In genomic region chr16:11876306-11876705, GRCh38 we compare ENCODE assay signal across 20 cellular contexts. TPM values are rescaled to one million over a fixed set of nuclear protein-coding genes. Genes with fewer than 3 reads are reported as not detected.
A peak's percentile ranks its signal among the peaks of the same experiment; 100 is the strongest.
DNase-seq lines count a peak whose midpoint lies in the region; ATAC-seq and TF ChIP-seq lines count a peak whose summit lies in the region.
"Had no signal": no experiment of that assay in that cellular context is flagged by ENCODE, and none has a peak within 500 bp of the region (broad histone marks: within the 10 kb centered on the region; RNA-seq: fewer than 3 reads in every experiment).

No MANE protein-coding gene starts in this region.

- H3K36me3 ChIP-seq in colonic mucosa = peaks cover 8% of the 10 kb centered on the region

- no peaks in the 10 kb centered on the region for H3K27me3 Mint-ChIP-seq in activated T-cell treated with anti-CD3 and anti-CD28 coated beads, Interleukin-2, amount 50 U/mL, for 72 hours (ENCODE audit: low read depth)
- no peaks in the 10 kb centered on the region for H3K27me3 Mint-ChIP-seq in stimulated activated naive CD8-positive, alpha-beta T cell treated with anti-CD3 and anti-CD28 coated beads, Interleukin-15, Interleukin-2, amounts not matched to agents 100 ng/mL and 50 ng/mL, for 24 hours

- H3K4me1 Mint-ChIP-seq in activated T-cell treated with anti-CD3 and anti-CD28 coated beads, Interleukin-2, amount 50 U/mL, for 72 hours (ENCODE audit: low read depth) = no peaks in the 10 kb centered on the region
- no peaks in the 10 kb centered on the region for H3K4me1 Mint-ChIP-seq in stimulated activated naive CD8-positive, alpha-beta T cell treated with anti-CD3 and anti-CD28 coated beads, Interleukin-15, Interleukin-2, amounts not matched to agents 100 ng/mL and 50 ng/mL, for 24 hours (ENCODE audit: low read depth)

- no peak overlapping the region for H3K27ac ChIP-seq in colonic mucosa
- H3K27ac ChIP-seq: A549, BLaER1, Peyer's patch had no signal

- H3K4me3 ChIP-seq in colonic mucosa = no peak overlapping the region
- H3K4me3 ChIP-seq: A549, BLaER1, Peyer's patch had no signal

- H3K9me3 Mint-ChIP-seq in activated T-cell treated with anti-CD3 and anti-CD28 coated beads, Interleukin-2, amount 50 U/mL, for 72 hours = no peaks in the 10 kb centered on the region
- no peaks in the 10 kb centered on the region for H3K9me3 Mint-ChIP-seq in stimulated activated naive CD8-positive, alpha-beta T cell treated with anti-CD3 and anti-CD28 coated beads, Interleukin-15, Interleukin-2, amounts not matched to agents 100 ng/mL and 50 ng/mL, for 24 hours
- H3K9me3 Mint-ChIP-seq: CD8-positive, alpha-beta T cell had no signal

- H3K27ac Mint-ChIP-seq in activated T-cell treated with anti-CD3 and anti-CD28 coated beads, Interleukin-2, amount 50 U/mL, for 72 hours = peak overlapping the region; percentile 50
- peak overlapping the region; percentile 45 for H3K27ac Mint-ChIP-seq in stimulated activated naive CD8-positive, alpha-beta T cell treated with anti-CD3 and anti-CD28 coated beads, Interleukin-15, Interleukin-2, amounts not matched to agents 100 ng/mL and 50 ng/mL, for 24 hours
- H3K27ac Mint-ChIP-seq: CD8-positive, alpha-beta T cell had no signal

- no peaks in the 10 kb centered on the region for H3K4me1 ChIP-seq in colonic mucosa
- H3K4me1 ChIP-seq: BLaER1, Peyer's patch had no signal

- no peak overlapping the region for H3K4me3 Mint-ChIP-seq in activated T-cell treated with anti-CD3 and anti-CD28 coated beads, Interleukin-2, amount 50 U/mL, for 72 hours
- H3K4me3 Mint-ChIP-seq in stimulated activated naive CD8-positive, alpha-beta T cell treated with anti-CD3 and anti-CD28 coated beads, Interleukin-15, Interleukin-2, amounts not matched to agents 100 ng/mL and 50 ng/mL, for 24 hours = no peak overlapping the region
- H3K4me3 Mint-ChIP-seq: CD8-positive, alpha-beta T cell had no signal

- no peak for DNase-seq in activated T-cell treated with anti-CD3 and anti-CD28 coated beads, Interleukin-2, amount 50 U/mL, for 72 hours
- DNase-seq in activated T-cell treated with anti-CD3 and anti-CD28 coated beads, Interleukin-2, amount 50 U/mL, for 48 hours = no peak
- no peak for DNase-seq in stimulated activated naive CD8-positive, alpha-beta T cell treated with anti-CD3 and anti-CD28 coated beads, Interleukin-15, Interleukin-2, amounts not matched to agents 100 U/mL and 50 U/mL, for 24 hours
- DNase-seq in mesenteric fat pad (ENCODE audit: low spot score) (peak; percentile 85), DMS79 treated with DMSO at 0.1 percent for 48 hours (lab: John Stamatoyannopoulos, UW) (no peak), HuH-7.5 (ENCODE audit: low spot score) (no peak), colonic mucosa (no peak)
- DNase-seq: Calu3; CD8-positive, alpha-beta T cell; EL; GOT3; NCI-H1092 treated with DMSO at 0.1 percent for 48 hours; NCI-H1694; NK-92 treated with Interleukin-12 subunit alpha and Interleukin-12 subunit beta, amount 100 ng/mL, for 24 hours; Peyer's patch; SHP77 had no signal

- no peak for TF ChIP-seq CTCF in colonic mucosa (IDR thresholded peaks at IDR 0.05)

- H3K36me3 Mint-ChIP-seq in activated T-cell treated with anti-CD3 and anti-CD28 coated beads, Interleukin-2, amount 50 U/mL, for 72 hours (ENCODE audit: insufficient read depth in 2 of 2) = peaks cover 4 to 20% of the 10 kb centered on the region in 2 donors
- peaks cover 62% of the 10 kb centered on the region for H3K36me3 Mint-ChIP-seq in stimulated activated naive CD8-positive, alpha-beta T cell treated with anti-CD3 and anti-CD28 coated beads, Interleukin-15, Interleukin-2, amounts not matched to agents 100 ng/mL and 50 ng/mL, for 24 hours (ENCODE audit: low read depth)

- intact Hi-C loops in colonic mucosa (cut with DNase I) = no loop called here

- no peak overlapping the region for H3K9ac ChIP-seq in colonic mucosa (ENCODE audit: low read depth in 2 of 2, low read length in 2 of 2)
- H3K9ac ChIP-seq: BLaER1 had no signal

- no peaks in the 10 kb centered on the region for H3K27me3 ChIP-seq in colonic mucosa
- H3K27me3 ChIP-seq: BLaER1, Peyer's patch had no signal

- H3K9me3 ChIP-seq in colonic mucosa = no peaks in the 10 kb centered on the region
- H3K9me3 ChIP-seq: A549, BLaER1, Peyer's patch had no signal

- no peak for ATAC-seq in activated T-cell treated with anti-CD3 and anti-CD28 coated beads, Interleukin-2, amount 50 U/mL, for 72 hours (replicated peaks in 1 of 2)
- no peak for ATAC-seq in stimulated activated naive CD8-positive, alpha-beta T cell treated with anti-CD3 and anti-CD28 coated beads, Interleukin-15, Interleukin-2, amounts not matched to agents 100 U/mL and 50 U/mL, for 24 hours
- ATAC-seq: A549; CD8-positive, alpha-beta T cell; HCT116 had no signal

RNA-seq across cellular contexts. Expression of gene RSL1D1, which starts 25.0 kb away (rescaled TPM):
- total RNA-seq in activated T-cell treated with anti-CD3 and anti-CD28 coated beads, Interleukin-2, amount 50 U/mL, for 72 hours = 100 to 1,000 TPM; 267 to 360 TPM
- 200 TPM for total RNA-seq in mesenteric fat pad
- total RNA-seq in colonic mucosa = 10 to 100 TPM; 89.5 to 99.3 TPM

RNA-seq across cellular contexts. Expression of gene GSPT1, which starts 39.5 kb away (rescaled TPM):
- total RNA-seq in activated T-cell treated with anti-CD3 and anti-CD28 coated beads, Interleukin-2, amount 50 U/mL, for 72 hours = 100 to 1,000 TPM; 174 to 183 TPM
- total RNA-seq in mesenteric fat pad (138 TPM), colonic mucosa (100 to 1,000 TPM; 135 to 174 TPM)
